ENCODE assay signal across 8 cellular contexts in genomic region chr19:1864480-1865171, GRCh38. TPM values are rescaled to one million over a fixed set of nuclear protein-coding genes. Genes with fewer than 3 reads are reported as not detected.
A peak's percentile ranks its signal among the peaks of the same experiment; 100 is the strongest.
DNase-seq lines count a peak whose midpoint lies in the region; ATAC-seq, FAIRE-seq and TF ChIP-seq lines count a peak whose summit lies in the region.

No MANE protein-coding gene starts in this region.

- no peak for TF ChIP-seq EP300 in H1 (IDR thresholded peaks at IDR 0.05; ENCODE audit: borderline replicate concordance in 1 of 2, low read depth in 2 of 2, low read length in 2 of 2)

- FAIRE-seq in D721Med (lab: Jason Lieb, UNC) (no peak), H1 (lab: Jason Lieb, UNC) (no peak)

- H3K9me3 ChIP-seq in H1 (ENCODE audit: insufficient read depth in 2 of 2, low read depth in 1 of 2, low read length in 1 of 2), result no peaks in the 10 kb centered on the region

- peak overlapping the region; percentile 75 for H3K27ac ChIP-seq in H1 (ENCODE audit: low read depth, low read length)

- no peak overlapping the region for H2AFZ ChIP-seq in H1 (ENCODE audit: low read length)

- peak; percentile 36 for ATAC-seq in GM21526 (IDR thresholded peaks at IDR 0.05; ENCODE audit: low FRiP score, unreplicated experiment)
- ATAC-seq in memory B cell (ENCODE audit: low read depth), result peak; percentile 23
- ATAC-seq in stimulated activated naive CD8-positive, alpha-beta T cell treated with anti-CD3 and anti-CD28 coated beads, Interleukin-15, Interleukin-2, amounts not matched to agents 100 U/mL and 50 U/mL, for 24 hours, result peak; percentile 35

- H3K14ac ChIP-seq in H1 (ENCODE audit: insufficient read length), result no peak overlapping the region

- 0 out of 2 replicates have a peak, but pooled peaks cover 2% of the 10 kb centered on the region for H3K79me1 ChIP-seq in H1 (ENCODE audit: low read depth, low read length)

- H2BK120ac ChIP-seq in H1 (replicated peaks; ENCODE audit: low read depth, low read length), result no peak overlapping the region

- H2BK12ac ChIP-seq in H1 (ENCODE audit: low read depth, low read length), result peak overlapping the region; percentile 5; the same call in 1 of the 2 replicates

- H3K27me3 ChIP-seq in H1 (replicated peaks in 1 of 4; ENCODE audit: control insufficient read depth in 3 of 4, extremely low read depth in 1 of 4, insufficient read depth in 3 of 4, low read length in 3 of 4), result peaks cover 0 to 15% (median 6%) of the 10 kb centered on the region in 4 experiments; a peak in 5 of 7 replicates

- no peak overlapping the region for H3K23ac ChIP-seq in H1 (ENCODE audit: insufficient read length)

- H3K4ac ChIP-seq in H1 (replicated peaks; ENCODE audit: insufficient read length, low read depth, low read length), result peak overlapping the region; percentile 69

- no peak for DNase-seq in D721Med (ENCODE audit: insufficient read length, low spot score)
- DNase-seq in LoVo (ENCODE audit: low spot score), result peak; percentile 77
- peak; percentile 58 for DNase-seq in activated CD4-positive, alpha-beta T cell treated with anti-CD3 and anti-CD28 coated beads, Interleukin-2, amount 10 ng/mL, durations not matched to agents 7 days and 5 days
- peak in 1 of 2 experiments; percentile 91 for DNase-seq in H1 (ENCODE audit: low read depth in 1 of 2, low spot score in 2 of 2)
- DNase-seq in memory B cell (ENCODE audit: low spot score in 2 of 2), result peak; percentile 65 to 79
- DNase-seq in stimulated activated naive CD8-positive, alpha-beta T cell treated with anti-CD3 and anti-CD28 coated beads, Interleukin-15, Interleukin-2, amounts not matched to agents 100 U/mL and 50 U/mL, for 24 hours, result peak; percentile 83
- DNase-seq in globus pallidus (ENCODE audit: low spot score), result no peak

- H3K27me3 Mint-ChIP-seq in activated CD4-positive, alpha-beta T cell treated with anti-CD3 and anti-CD28 coated beads, Interleukin-2, amount 10 ng/mL, durations not matched to agents 7 days and 5 days, result no peaks in the 10 kb centered on the region
- H3K27me3 Mint-ChIP-seq in memory B cell, result no peaks in the 10 kb centered on the region

- H3K79me2 ChIP-seq in H1 (ENCODE audit: control insufficient read depth in 1 of 2, insufficient read depth in 2 of 2, low read length in 2 of 2), result peaks cover 18 to 30% of the 10 kb centered on the region in 2 experiments; a peak in 3 of 4 replicates

- H3K4me2 ChIP-seq in H1 (ENCODE audit: insufficient read depth in 1 of 2, low read depth in 2 of 2, low read length in 2 of 2), result peak overlapping the region; percentile 32 to 89; a peak in 3 of 4 replicates

- H2AK5ac ChIP-seq in H1 (ENCODE audit: low read depth, low read length), result no peak overlapping the region

- H3K36me3 Mint-ChIP-seq in activated CD4-positive, alpha-beta T cell treated with anti-CD3 and anti-CD28 coated beads, Interleukin-2, amount 10 ng/mL, durations not matched to agents 7 days and 5 days (ENCODE audit: low read depth), result peaks cover 10% of the 10 kb centered on the region
- H3K36me3 Mint-ChIP-seq in memory B cell, result no peaks in the 10 kb centered on the region

- H3K4me1 Mint-ChIP-seq in activated CD4-positive, alpha-beta T cell treated with anti-CD3 and anti-CD28 coated beads, Interleukin-2, amount 10 ng/mL, durations not matched to agents 7 days and 5 days, result peaks cover 51% of the 10 kb centered on the region
- peaks cover 15% of the 10 kb centered on the region for H3K4me1 Mint-ChIP-seq in memory B cell

- 12% methylated on average over 29 of the region's 52 CpGs; no CpG with 5 or more reads in 1 of the 2 experiments for WGBS in H1 (ENCODE audit: extremely low coverage in 1 of 2, insufficient coverage in 1 of 2, insufficient read length in 1 of 2, insufficient replicate concordance in 2 of 2, low coverage in 1 of 2, low lambda C conversion rate in 2 of 2, missing lambda C conversion rate in 1 of 2), 2 experiments

- no peaks in the 10 kb centered on the region for H3K36me3 ChIP-seq in H1 (ENCODE audit: control insufficient read depth in 2 of 4, insufficient read depth in 4 of 4, low read length in 3 of 4)

- peak in 1 of 2 experiments; percentile 40; a peak in 1 of 3 replicates for TF ChIP-seq POLR2A in H1 (IDR thresholded peaks at IDR 0.05; ENCODE audit: control extremely low read depth in 1 of 2, low read depth in 2 of 2, low read length in 2 of 2)

- peak overlapping the region; percentile 95 for H4K5ac ChIP-seq in H1 (ENCODE audit: insufficient read length, low read depth, low read length)

- no peaks in the 10 kb centered on the region for H3K9me3 Mint-ChIP-seq in activated CD4-positive, alpha-beta T cell treated with anti-CD3 and anti-CD28 coated beads, Interleukin-2, amount 10 ng/mL, durations not matched to agents 7 days and 5 days
- no peaks in the 10 kb centered on the region for H3K9me3 Mint-ChIP-seq in memory B cell

- H3K4me3 ChIP-seq in H1 (ENCODE audit: extremely low read depth in 1 of 4, insufficient read depth in 2 of 4, low read depth in 3 of 4, low read length in 4 of 4), result peak overlapping the region; percentile 59 to 96 (median 72)

- peaks cover 22 to 31% of the 10 kb centered on the region in 2 experiments for H4K20me1 ChIP-seq in H1 (replicated peaks in 1 of 2; ENCODE audit: control insufficient read depth in 1 of 2, insufficient read depth in 2 of 2, low read length in 2 of 2)

- H4K8ac ChIP-seq in H1 (ENCODE audit: extremely low read depth, insufficient read depth, low read length), result peak overlapping the region; percentile 95

- H2BK20ac ChIP-seq in H1 (ENCODE audit: low read length), result no peak overlapping the region

- CTCF ChIA-PET in activated CD4-positive, alpha-beta T cell treated with anti-CD3 and anti-CD28 coated beads, Interleukin-2, amount 10 ng/mL, durations not matched to agents 7 days and 5 days (lab: Charles Lee), result interaction anchor here (0.7 to 1.5 kb wide), 8 partner anchors 9 to 78 kb away, joined by 3 to 12 read pairs (median 4); no protein-coding TSS in a partner anchor
- CTCF ChIA-PET in H1 (lab: Charles Lee; ENCODE audit: partially characterized antibody), result interaction anchor here (0.5 to 2.6 kb wide), 17 partner anchors 11 to 774 kb away, joined by 3 to 12 read pairs (median 3); no protein-coding TSS in a partner anchor

- H4K91ac ChIP-seq in H1 (replicated peaks; ENCODE audit: insufficient read length, low read length), result peak overlapping the region; percentile 88

- peak overlapping the region; percentile 79 for H3K56ac ChIP-seq in H1 (replicated peaks; ENCODE audit: insufficient read length, low read depth, low read length)

- H3K23me2 ChIP-seq in H1 (ENCODE audit: low read depth, low read length), result peaks cover 5% of the 10 kb centered on the region; the same call in 1 of the 2 replicates

- peaks cover 0 to 28% (median 17%) of the 10 kb centered on the region in 4 experiments; a peak in 6 of 7 replicates for H3K4me1 ChIP-seq in H1 (replicated peaks in 1 of 4; ENCODE audit: control insufficient read depth in 3 of 4, insufficient read depth in 4 of 4, low read length in 3 of 4)

- POLR2A ChIA-PET in activated CD4-positive, alpha-beta T cell treated with anti-CD3 and anti-CD28 coated beads, Interleukin-2, amount 10 ng/mL, durations not matched to agents 7 days and 5 days (lab: Charles Lee), result interaction anchor here (0.5 kb wide), 1 partner anchor 658 kb away, joined by 3 read pairs; no protein-coding TSS in a partner anchor
- POLR2A ChIA-PET in H1 (lab: Charles Lee; ENCODE audit: partially characterized antibody), result interaction anchor here (0.8 to 1.6 kb wide), 15 partner anchors 10 to 611 kb away, joined by 3 to 10 read pairs (median 5); partner anchors contain the start of genes ABHD17A, ADAT3, GADD45B and REXO1

- peak overlapping the region; percentile 10 to 82 (median 76) for H3K9ac ChIP-seq in H1 (replicated peaks in 1 of 4; ENCODE audit: extremely low read depth in 1 of 4, low read depth in 3 of 4, low read length in 3 of 4)

- peak; percentile 58 to 70; a peak in 3 of 4 replicates for TF ChIP-seq RAD21 in H1 (IDR thresholded peaks at IDR 0.05 in 1 of 2, conservative IDR thresholded peaks at IDR 0.05 in 1 of 2; ENCODE audit: low read depth in 2 of 2, low read length in 2 of 2)

- peak overlapping the region; percentile 77 for H3K4me3 Mint-ChIP-seq in activated CD4-positive, alpha-beta T cell treated with anti-CD3 and anti-CD28 coated beads, Interleukin-2, amount 10 ng/mL, durations not matched to agents 7 days and 5 days
- H3K4me3 Mint-ChIP-seq in memory B cell, result peak overlapping the region; percentile 88

- TF ChIP-seq CTCF in D721Med (IDR thresholded peaks at IDR 0.05; ENCODE audit: insufficient read depth, missing control alignments) (peak; percentile 58), H1 (IDR thresholded peaks at IDR 0.05; ENCODE audit: control extremely low read depth in 1 of 3, insufficient read depth in 1 of 3, low read depth in 1 of 3, low read length in 3 of 3) (peak; percentile 74 to 88 (median 80))

- no peak overlapping the region; the same call in 1 of the 2 replicates for H2BK15ac ChIP-seq in H1 (ENCODE audit: low read length)

- peak overlapping the region; percentile 99 for H3K18ac ChIP-seq in H1 (ENCODE audit: extremely low read depth, low read length)

- H3K27ac Mint-ChIP-seq in activated CD4-positive, alpha-beta T cell treated with anti-CD3 and anti-CD28 coated beads, Interleukin-2, amount 10 ng/mL, durations not matched to agents 7 days and 5 days, result peak overlapping the region; percentile 87
- peak overlapping the region; percentile 93 for H3K27ac Mint-ChIP-seq in memory B cell

- peak overlapping the region; percentile 81 for H2BK5ac ChIP-seq in H1 (ENCODE audit: low read depth, low read length)

RNA-seq across cellular contexts. Expression of gene KLF16, which starts 1.2 kb away (rescaled TPM):
- 10 to 100 TPM; 24.0 to 25.5 TPM for total RNA-seq in activated CD4-positive, alpha-beta T cell treated with anti-CD3 and anti-CD28 coated beads, Interleukin-2, amount 10 ng/mL, durations not matched to agents 7 days and 5 days
- total RNA-seq in H1 (2021; fragmentation: NEBNext Ultra II Directional; extraction: Animal tissue kit (Norgen Biotek cat#: 25700)), result 45.9 and 53.2 TPM in 2 replicates
- 14.3 and 44.7 TPM in 2 replicates for polyA plus RNA-seq in H1 (2011; rRNA removed)
- polyA plus RNA-seq in H1 (2011; cell fraction: cytosol; rRNA removed), result 15.0 TPM
- 29.0 TPM for polyA plus RNA-seq in H1 (2011; cell fraction: nucleus; rRNA removed)
- polyA plus RNA-seq in H1 (2012, experiment 1 of 2), result 15.6 to 26.7 TPM (median 23.8 TPM) in 4 replicates
- 21.5 TPM for polyA plus RNA-seq in H1 (2012, experiment 2 of 2)
- polyA plus RNA-seq in H1 (2013, experiment 1 of 2), result 27.2 TPM
- polyA plus RNA-seq in H1 (2013, experiment 2 of 2), result 28.5 TPM
- polyA minus RNA-seq in H1 (2011; rRNA and poly(A)+ RNA removed), result 1.1 and 2.2 TPM in 2 replicates
- polyA minus RNA-seq in H1 (2011; cell fraction: cytosol; rRNA and poly(A)+ RNA removed), result 32.1 TPM
- polyA minus RNA-seq in H1 (2011; cell fraction: nucleus; rRNA and poly(A)+ RNA removed), result 10.4 TPM

RNA-seq across cellular contexts. Expression of gene REXO1, which starts 16.3 kb away (rescaled TPM):
- 10 to 100 TPM; 44.2 to 54.7 TPM for total RNA-seq in activated CD4-positive, alpha-beta T cell treated with anti-CD3 and anti-CD28 coated beads, Interleukin-2, amount 10 ng/mL, durations not matched to agents 7 days and 5 days
- 42.4 and 44.3 TPM in 2 replicates for total RNA-seq in H1 (2021; fragmentation: NEBNext Ultra II Directional; extraction: Animal tissue kit (Norgen Biotek cat#: 25700))
- polyA plus RNA-seq in H1 (2011; rRNA removed), result 44.3 and 69.6 TPM in 2 replicates
- polyA plus RNA-seq in H1 (2011; cell fraction: cytosol; rRNA removed), result 21.3 TPM
- 69.2 TPM for polyA plus RNA-seq in H1 (2011; cell fraction: nucleus; rRNA removed)
- polyA plus RNA-seq in H1 (2012, experiment 1 of 2), result 35.1 to 44.9 TPM (median 43.7 TPM) in 4 replicates
- 33.4 TPM for polyA plus RNA-seq in H1 (2012, experiment 2 of 2)
- 22.8 TPM for polyA plus RNA-seq in H1 (2013, experiment 1 of 2)
- polyA plus RNA-seq in H1 (2013, experiment 2 of 2), result 21.3 TPM
- 18.8 and 19.5 TPM in 2 replicates for polyA minus RNA-seq in H1 (2011; rRNA and poly(A)+ RNA removed)
- 24.8 TPM for polyA minus RNA-seq in H1 (2011; cell fraction: cytosol; rRNA and poly(A)+ RNA removed)
- 20.1 TPM for polyA minus RNA-seq in H1 (2011; cell fraction: nucleus; rRNA and poly(A)+ RNA removed)

RNA-seq across cellular contexts. Expression of gene ABHD17A, which starts 20.7 kb away (rescaled TPM):
- 100 to 1,000 TPM; 180 TPM for total RNA-seq in activated CD4-positive, alpha-beta T cell treated with anti-CD3 and anti-CD28 coated beads, Interleukin-2, amount 10 ng/mL, durations not matched to agents 7 days and 5 days
- total RNA-seq in H1 (2021; fragmentation: NEBNext Ultra II Directional; extraction: Animal tissue kit (Norgen Biotek cat#: 25700)), result 41.2 and 45.3 TPM in 2 replicates
- 87.4 and 98.0 TPM in 2 replicates for polyA plus RNA-seq in H1 (2011; rRNA removed)
- polyA plus RNA-seq in H1 (2011; cell fraction: cytosol; rRNA removed), result 60.4 TPM
- 86.1 TPM for polyA plus RNA-seq in H1 (2011; cell fraction: nucleus; rRNA removed)
- polyA plus RNA-seq in H1 (2012, experiment 1 of 2), result 15.8 to 35.0 TPM (median 33.1 TPM) in 4 replicates
- 33.7 TPM for polyA plus RNA-seq in H1 (2012, experiment 2 of 2)
- polyA plus RNA-seq in H1 (2013, experiment 1 of 2), result 35.1 TPM
- 34.7 TPM for polyA plus RNA-seq in H1 (2013, experiment 2 of 2)
- 8.1 and 11.4 TPM in 2 replicates for polyA minus RNA-seq in H1 (2011; rRNA and poly(A)+ RNA removed)
- polyA minus RNA-seq in H1 (2011; cell fraction: cytosol; rRNA and poly(A)+ RNA removed), result 24.5 TPM
- polyA minus RNA-seq in H1 (2011; cell fraction: nucleus; rRNA and poly(A)+ RNA removed), result 18.1 TPM

RNA-seq across cellular contexts. Expression of gene ADAT3, which starts 40.6 kb away (rescaled TPM):
- total RNA-seq in activated CD4-positive, alpha-beta T cell treated with anti-CD3 and anti-CD28 coated beads, Interleukin-2, amount 10 ng/mL, durations not matched to agents 7 days and 5 days, result 10 to 100 TPM; 10.6 to 13.3 TPM
- 10.2 and 10.8 TPM in 2 replicates for total RNA-seq in H1 (2021; fragmentation: NEBNext Ultra II Directional; extraction: Animal tissue kit (Norgen Biotek cat#: 25700))
- 5.4 and 9.8 TPM in 2 replicates for polyA plus RNA-seq in H1 (2011; rRNA removed)
- 3.8 TPM for polyA plus RNA-seq in H1 (2011; cell fraction: cytosol; rRNA removed)
- polyA plus RNA-seq in H1 (2011; cell fraction: nucleus; rRNA removed), result 8.3 TPM
- 2.4 to 6.3 TPM (median 5.5 TPM) in 4 replicates for polyA plus RNA-seq in H1 (2012, experiment 1 of 2)
- 4.1 TPM for polyA plus RNA-seq in H1 (2012, experiment 2 of 2)
- 7.0 TPM for polyA plus RNA-seq in H1 (2013, experiment 1 of 2)
- 6.6 TPM for polyA plus RNA-seq in H1 (2013, experiment 2 of 2)
- 1.0 TPM in 1 of 2 replicates, not detected in the other for polyA minus RNA-seq in H1 (2011; rRNA and poly(A)+ RNA removed)
- polyA minus RNA-seq in H1 (2011; cell fraction: cytosol; rRNA and poly(A)+ RNA removed), result 7.4 TPM
- polyA minus RNA-seq in H1 (2011; cell fraction: nucleus; rRNA and poly(A)+ RNA removed), result 7.8 TPM

RNA-seq across cellular contexts. Expression of gene SCAMP4, which starts 40.6 kb away (rescaled TPM):
- total RNA-seq in activated CD4-positive, alpha-beta T cell treated with anti-CD3 and anti-CD28 coated beads, Interleukin-2, amount 10 ng/mL, durations not matched to agents 7 days and 5 days, result 10 to 100 TPM; 27.5 to 37.9 TPM
- 61.4 and 65.7 TPM in 2 replicates for total RNA-seq in H1 (2021; fragmentation: NEBNext Ultra II Directional; extraction: Animal tissue kit (Norgen Biotek cat#: 25700))
- 17.1 and 39.6 TPM in 2 replicates for polyA plus RNA-seq in H1 (2011; rRNA removed)
- polyA plus RNA-seq in H1 (2011; cell fraction: cytosol; rRNA removed), result 24.4 TPM
- 75.6 TPM for polyA plus RNA-seq in H1 (2011; cell fraction: nucleus; rRNA removed)
- polyA plus RNA-seq in H1 (2012, experiment 1 of 2), result 35.8 to 66.0 TPM (median 58.3 TPM) in 4 replicates
- 37.8 TPM for polyA plus RNA-seq in H1 (2012, experiment 2 of 2)
- 58.4 TPM for polyA plus RNA-seq in H1 (2013, experiment 1 of 2)
- 60.6 TPM for polyA plus RNA-seq in H1 (2013, experiment 2 of 2)
- 20.5 TPM in 2 replicates for polyA minus RNA-seq in H1 (2011; rRNA and poly(A)+ RNA removed)
- polyA minus RNA-seq in H1 (2011; cell fraction: cytosol; rRNA and poly(A)+ RNA removed), result 26.4 TPM
- polyA minus RNA-seq in H1 (2011; cell fraction: nucleus; rRNA and poly(A)+ RNA removed), result 39.3 TPM

Comparison
In these comparisons a context has a peak if more than half of its experiments do, and no peak if none do; other contexts are left out.
1. DNase-seq: peak in LoVo (single experiment), activated CD4-positive, alpha-beta T cell treated with anti-CD3 and anti-CD28 coated beads, Interleukin-2, amount 10 ng/mL, durations not matched to agents 7 days and 5 days (single experiment), memory B cell (2 of 2) and stimulated activated naive CD8-positive, alpha-beta T cell treated with anti-CD3 and anti-CD28 coated beads, Interleukin-15, Interleukin-2, amounts not matched to agents 100 U/mL and 50 U/mL, for 24 hours (single experiment); none in D721Med (single experiment) and globus pallidus (single experiment).
2. Peak in every context shown above with its lines, with median percentiles within 50 percentile points of each other: ATAC-seq.